Comparison of ENCODE assay signal across 10 cellular contexts in the genomic region with DNA sequence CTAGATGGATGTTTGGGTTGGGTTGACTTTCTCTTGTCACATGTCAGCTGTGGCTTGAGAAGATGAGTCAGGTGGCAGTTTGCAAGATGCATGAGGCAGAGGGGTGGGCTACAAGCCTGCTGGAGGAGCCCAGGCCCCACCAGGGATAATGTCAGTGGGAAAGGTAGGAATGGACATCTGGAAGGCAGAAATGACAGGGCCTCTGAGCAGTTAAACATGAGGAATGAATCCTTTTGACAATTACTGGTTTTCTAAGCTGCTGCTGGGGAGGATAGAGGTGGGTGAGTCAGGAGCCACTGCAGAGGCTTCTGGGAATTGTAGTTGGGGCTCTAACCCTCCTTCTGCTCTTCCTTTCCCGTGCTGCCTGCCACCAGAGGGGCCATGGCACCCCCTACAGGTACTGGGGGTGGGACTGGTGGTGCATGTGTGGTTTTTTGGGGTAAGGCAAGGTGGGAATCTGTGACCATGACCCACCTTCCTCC. TPM values are rescaled to one million over a fixed set of nuclear protein-coding genes. Genes with fewer than 3 reads are reported as not detected.
DNase-seq lines count a peak whose midpoint lies in the region; ATAC-seq, FAIRE-seq and TF ChIP-seq lines count a peak whose summit lies in the region.
"Had no signal": no experiment of that assay in that cellular context is flagged by ENCODE, and none has a peak within 500 bp of the region (broad histone marks: within the 10 kb centered on the region; RNA-seq: fewer than 3 reads in every experiment).

No MANE protein-coding gene starts in this region.

- H3K4me3 Mint-ChIP-seq in CD4-positive, alpha-beta memory T cell = no peak overlapping the region
- no peak overlapping the region for H3K4me3 Mint-ChIP-seq in activated CD8-positive, alpha-beta T cell treated with anti-CD3 and anti-CD28 coated beads for 36 hours

- in situ Hi-C loops in HepG2 (cut with HindIII; ENCODE audit: extremely low pct_ligation_motif_present, low pct_unique_long_range_greater_than_20kb) = no loop called here

- H3K4me1 Mint-ChIP-seq in CD4-positive, alpha-beta memory T cell = peaks cover 0 to 4% (median under 1%) of the 10 kb centered on the region in 4 donors
- peaks cover 15% of the 10 kb centered on the region for H3K4me1 Mint-ChIP-seq in activated CD8-positive, alpha-beta T cell treated with anti-CD3 and anti-CD28 coated beads for 36 hours (ENCODE audit: low read depth)

- peaks cover 15% of the 10 kb centered on the region for H3K36me3 ChIP-seq in CD4-positive, alpha-beta memory T cell (ENCODE audit: insufficient read depth, low read length)
- H3K36me3 ChIP-seq in HepG2 (replicated peaks in 1 of 2; ENCODE audit: control insufficient read depth in 1 of 2, insufficient read depth in 2 of 2, low read length in 2 of 2) (peaks cover 32 to 70% of the 10 kb centered on the region in 2 experiments), esophagus squamous epithelium (peaks cover 27 to 100% (median 45%) of the 10 kb centered on the region in 3 donors)

- FAIRE-seq in HepG2 (lab: Jason Lieb, UNC) = no peak

- H3K27me3 Mint-ChIP-seq in CD4-positive, alpha-beta memory T cell = no peaks in the 10 kb centered on the region
- H3K27me3 Mint-ChIP-seq in activated CD8-positive, alpha-beta T cell treated with anti-CD3 and anti-CD28 coated beads for 36 hours = no peaks in the 10 kb centered on the region

- no peaks in the 10 kb centered on the region for H4K20me1 ChIP-seq in HepG2 (ENCODE audit: insufficient read depth, low read length)

- H3K9me3 ChIP-seq in CD4-positive, alpha-beta memory T cell (ENCODE audit: control insufficient read depth in 1 of 2, low read length in 2 of 2) = no peaks in the 10 kb centered on the region
- no peaks in the 10 kb centered on the region for H3K9me3 ChIP-seq in HepG2 (ENCODE audit: low read length)
- no peaks in the 10 kb centered on the region for H3K9me3 ChIP-seq in esophagus squamous epithelium

- no CpG with 5 or more reads among the region's 1 CpG for WGBS in HepG2 (ENCODE audit: low lambda C conversion rate)
- 25% methylated on average over 1 of the region's 1 CpG; no CpG with 5 or more reads in 1 of the 2 donors for WGBS in esophagus squamous epithelium, 2 donors

- TF ChIP-seq EP300 in HepG2 (IDR thresholded peaks at IDR 0.05; ENCODE audit: low read depth in 2 of 2, low read length in 2 of 2) = no peak
- no peak for TF ChIP-seq EP300 in HepG2 (CRISPR knock-in tag; IDR thresholded peaks at IDR 0.05; ENCODE audit: borderline replicate concordance)

- H3K9ac ChIP-seq in HepG2 (ENCODE audit: insufficient read depth, low read depth, low read length) = no peak overlapping the region

- H3K4me1 ChIP-seq in CD4-positive, alpha-beta memory T cell (ENCODE audit: insufficient read depth, low read length) = no peaks in the 10 kb centered on the region
- H3K4me1 ChIP-seq in HepG2 (ENCODE audit: insufficient read depth, low read length) (no peaks in the 10 kb centered on the region), esophagus squamous epithelium (peaks cover 0 to under 1% (median 0%) of the 10 kb centered on the region in 3 donors)

- peaks cover 32 to 46% of the 10 kb centered on the region in 2 donors for H3K36me3 Mint-ChIP-seq in CD4-positive, alpha-beta memory T cell
- peaks cover 24% of the 10 kb centered on the region for H3K36me3 Mint-ChIP-seq in activated CD8-positive, alpha-beta T cell treated with anti-CD3 and anti-CD28 coated beads for 36 hours (ENCODE audit: low read depth)

- TF ChIP-seq POLR2A in HepG2 (IDR thresholded peaks at IDR 0.05; ENCODE audit: insufficient read depth in 1 of 2, low read depth in 2 of 2, low read length in 2 of 2) = no peak
- no peak for TF ChIP-seq POLR2A in esophagus squamous epithelium (IDR thresholded peaks at IDR 0.05)

- CTCF ChIA-PET in CD4-positive, alpha-beta memory T cell (lab: Charles Lee; ENCODE audit: partially characterized antibody) = interaction anchor here (0.9 to 1.9 kb wide), 3 partner anchors 9 to 42 kb away, joined by 4 to 5 read pairs (median 5); no protein-coding TSS in a partner anchor
- CTCF ChIA-PET in HEK293T (lab: Yijun Ruan, JAX) (no interaction called here), HepG2 (lab: Yijun Ruan, JAX; ENCODE audit: low intra/inter-chr PET ratio, low total read pairs) (no interaction called here)
- CTCF ChIA-PET in activated CD8-positive, alpha-beta T cell treated with anti-CD3 and anti-CD28 coated beads for 36 hours (lab: Charles Lee) = interaction anchor here (0.7 to 3.0 kb wide), 9 partner anchors 9 to 105 kb away, joined by 3 to 18 read pairs (median 4); no protein-coding TSS in a partner anchor

- H2AFZ ChIP-seq in HepG2 (ENCODE audit: low read length) = no peak overlapping the region

- TF ChIP-seq CTCF in activated CD8-positive, alpha-beta T cell treated with anti-CD3 and anti-CD28 coated beads for 36 hours (IDR thresholded peaks at IDR 0.05) = peak; percentile 45
- TF ChIP-seq CTCF in HepG2 (CRISPR knock-in tag; IDR thresholded peaks at IDR 0.05) = peak; percentile 47
- no peak for TF ChIP-seq CTCF in esophagus squamous epithelium (IDR thresholded peaks at IDR 0.05)

- no peaks in the 10 kb centered on the region for H3K9me3 Mint-ChIP-seq in CD4-positive, alpha-beta memory T cell
- H3K9me3 Mint-ChIP-seq in activated CD8-positive, alpha-beta T cell treated with anti-CD3 and anti-CD28 coated beads for 36 hours = no peaks in the 10 kb centered on the region

- H3K4me3 ChIP-seq in CD4-positive, alpha-beta memory T cell (ENCODE audit: low read length in 2 of 2) = no peak overlapping the region
- H3K4me3 ChIP-seq in HepG2 (replicated peaks in 1 of 3; ENCODE audit: insufficient read depth in 1 of 3, low read depth in 2 of 3, low read length in 3 of 3) (no peak overlapping the region), esophagus squamous epithelium (no peak overlapping the region)

- intact Hi-C loops in CD4-positive, alpha-beta memory T cell (cut with micrococcal nuclease) = loop anchor here (1.0 kb wide), 1 partner anchor 39 kb away; no protein-coding TSS in a partner anchor
- intact Hi-C loops in activated CD8-positive, alpha-beta T cell treated with anti-CD3 and anti-CD28 coated beads for 36 hours (cut with micrococcal nuclease) = no loop called here
- intact Hi-C loops in HepG2 (cut with micrococcal nuclease; ENCODE audit: unreplicated experiment) (no loop called here), esophagus squamous epithelium (cut with DNase I) (no loop called here)

- H3K79me2 ChIP-seq in HepG2 (ENCODE audit: insufficient read depth, low read length) = no peaks in the 10 kb centered on the region

- POLR2A ChIA-PET in CD4-positive, alpha-beta memory T cell (lab: Charles Lee; ENCODE audit: partially characterized antibody) = interaction anchor here (1.0 kb wide), 1 partner anchor 49 kb away, joined by 3 read pairs; no protein-coding TSS in a partner anchor
- POLR2A ChIA-PET in HEK293T (lab: Yijun Ruan, JAX) (interaction anchor here (1.0 kb wide), 1 partner anchor 36 kb away, joined by 3 read pairs; no protein-coding TSS in a partner anchor), HepG2 (lab: Yijun Ruan, JAX) (interaction anchor here (1.7 kb wide), 1 partner anchor 13 kb away, joined by 4 read pairs; no protein-coding TSS in a partner anchor)
- POLR2A ChIA-PET in activated CD8-positive, alpha-beta T cell treated with anti-CD3 and anti-CD28 coated beads for 36 hours (lab: Charles Lee) = interaction anchor here (1.0 to 1.8 kb wide), 4 partner anchors 28 to 114 kb away, joined by 3 to 7 read pairs (median 4); no protein-coding TSS in a partner anchor

- TF ChIP-seq RAD21 in HepG2 (CRISPR knock-in tag; IDR thresholded peaks at IDR 0.05) = no peak

- DNase-seq in CD4-positive, alpha-beta memory T cell = peak in 4 of 5 donors; percentile 21 to 27 (median 23)
- peak; percentile 28 for DNase-seq in HEK293T (ENCODE audit: extremely low spot score)
- DNase-seq in activated CD8-positive, alpha-beta T cell treated with anti-CD3 and anti-CD28 coated beads for 36 hours = peak; percentile 73
- no peak for DNase-seq in HepG2 (ENCODE audit: low spot score)
- no peak for DNase-seq in NCI-H510A (lab: John Stamatoyannopoulos, UW)
- no peak for DNase-seq in esophagus squamous epithelium (lab: John Stamatoyannopoulos, UW)
- DNase-seq in NCI-H1048 (lab: John Stamatoyannopoulos, UW) = no peak
- DNase-seq: NCI-H446 had no signal

- peak overlapping the region in 6 of 7 donors; percentile 30 to 84 (median 64) for H3K27ac Mint-ChIP-seq in CD4-positive, alpha-beta memory T cell
- H3K27ac Mint-ChIP-seq in activated CD8-positive, alpha-beta T cell treated with anti-CD3 and anti-CD28 coated beads for 36 hours = peak overlapping the region; percentile 44

- peak; percentile 98 for ATAC-seq in activated CD8-positive, alpha-beta T cell treated with anti-CD3 and anti-CD28 coated beads for 36 hours
- ATAC-seq in HepG2 (peak; percentile 34), HG03469 (IDR thresholded peaks at IDR 0.05; ENCODE audit: unreplicated experiment) (no peak)

- H3K27me3 ChIP-seq in CD4-positive, alpha-beta memory T cell (ENCODE audit: insufficient read depth, low read length) = no peaks in the 10 kb centered on the region
- no peaks in the 10 kb centered on the region for H3K27me3 ChIP-seq in HepG2 (ENCODE audit: control insufficient read depth in 1 of 2, insufficient read depth in 2 of 2, low read length in 2 of 2)
- H3K27me3 ChIP-seq in esophagus squamous epithelium = no peaks in the 10 kb centered on the region

- no peak overlapping the region for H3K27ac ChIP-seq in CD4-positive, alpha-beta memory T cell (ENCODE audit: low read depth, low read length)
- no peak overlapping the region for H3K27ac ChIP-seq in HepG2 (ENCODE audit: extremely low read length, insufficient read depth, low read length)
- no peak overlapping the region for H3K27ac ChIP-seq in esophagus squamous epithelium

- no TSS peak for BruUV-seq in HepG2 (replicated peaks; lab: Mats Ljungman, UMichigan)

- H3K4me2 ChIP-seq in HepG2 (ENCODE audit: low read depth, low read length) = no peak overlapping the region

RNA-seq across cellular contexts. Expression of a gene that starts 15.7 kb away (rescaled TPM):
- under 1 TPM; 0.53 to 0.58 TPM for total RNA-seq in CD4-positive, alpha-beta memory T cell
- under 1 TPM; 0.20 to 0.29 TPM for polyA plus RNA-seq in CD4-positive, alpha-beta memory T cell
- under 1 TPM; 0.13 to 0.14 TPM for total RNA-seq in activated CD8-positive, alpha-beta T cell treated with anti-CD3 and anti-CD28 coated beads for 36 hours
- 0.13 TPM in 1 of 2 replicates, not detected in the other for total RNA-seq in HepG2 (2016; rRNA removed; fragmentation: Illumina TruSeq; extraction: Trizol)
- not detected in 2 replicates for total RNA-seq in HepG2 (2016; cell fraction: cytosol; rRNA removed; fragmentation: Illumina TruSeq; extraction: Trizol; ENCODE audit: low read depth)
- 0.11 TPM in 1 of 2 replicates, not detected in the other for total RNA-seq in HepG2 (2016; cell fraction: insoluble cytoplasmic fraction; rRNA removed; fragmentation: Illumina TruSeq; extraction: Trizol)
- total RNA-seq in HepG2 (2016; cell fraction: membrane; rRNA removed; fragmentation: Illumina TruSeq; extraction: Trizol) = not detected in 2 replicates
- total RNA-seq in HepG2 (2016; cell fraction: nucleus; rRNA removed; fragmentation: Illumina TruSeq; extraction: Trizol) = 0.16 TPM in 1 of 2 replicates, not detected in the other
- polyA plus RNA-seq in HepG2 (2011; rRNA removed) = 0.03 TPM in 1 of 2 replicates, not detected in the other
- 0.03 TPM in 1 of 2 replicates, not detected in the other for polyA plus RNA-seq in HepG2 (2011; cell fraction: cytosol; rRNA removed)
- 0.10 and 0.11 TPM in 2 replicates for polyA plus RNA-seq in HepG2 (2011; cell fraction: nucleus; rRNA removed)
- not detected in 2 replicates for polyA plus RNA-seq in HepG2 (2012)
- polyA plus RNA-seq in HepG2 (2016; cell fraction: cytosol; fragmentation: Illumina TruSeq; extraction: Trizol; ENCODE audit: low read depth) = not detected in 2 replicates
- not detected in 2 replicates for polyA plus RNA-seq in HepG2 (2016; cell fraction: insoluble cytoplasmic fraction; fragmentation: Illumina TruSeq; extraction: Trizol; ENCODE audit: low read depth)
- not detected in 2 replicates for polyA plus RNA-seq in HepG2 (2016; cell fraction: membrane; fragmentation: Illumina TruSeq; extraction: Trizol; ENCODE audit: low read depth)
- not detected in 2 replicates for polyA plus RNA-seq in HepG2 (2016; cell fraction: nucleus; fragmentation: Illumina TruSeq; extraction: Trizol; ENCODE audit: insufficient read depth, low read depth)
- polyA minus RNA-seq in HepG2 (2011; rRNA and poly(A)+ RNA removed; ENCODE audit: low replicate concordance) = not detected in 2 replicates
- polyA minus RNA-seq in HepG2 (2011; cell fraction: cytosol; rRNA and poly(A)+ RNA removed) = not detected in 2 replicates
- polyA minus RNA-seq in HepG2 (2011; cell fraction: nucleus; rRNA and poly(A)+ RNA removed) = not detected in 2 replicates
- 1 to 10 TPM in 2 of 4 donors, under 1 TPM in 2; 0.26 to 1.4 (median 1.1) TPM for total RNA-seq in esophagus squamous epithelium
- total RNA-seq: temporal lobe had no signal

RNA-seq across cellular contexts. Expression of a gene that starts 21.8 kb away (rescaled TPM):
- 10 to 100 TPM; 29.8 to 36.9 TPM for total RNA-seq in CD4-positive, alpha-beta memory T cell
- polyA plus RNA-seq in CD4-positive, alpha-beta memory T cell = 10 to 100 TPM in 1 of 2 donors, 1 to 10 TPM in 1; 1.8 to 10.8 TPM
- 10 to 100 TPM; 35.7 to 37.4 TPM for total RNA-seq in activated CD8-positive, alpha-beta T cell treated with anti-CD3 and anti-CD28 coated beads for 36 hours
- total RNA-seq in HepG2 (2016; rRNA removed; fragmentation: Illumina TruSeq; extraction: Trizol) (79.0 and 104 TPM in 2 replicates), esophagus squamous epithelium (10 to 100 TPM; 66.9 to 93.3 (median 81.7) TPM)
- total RNA-seq in HepG2 (2016; cell fraction: cytosol; rRNA removed; fragmentation: Illumina TruSeq; extraction: Trizol; ENCODE audit: low read depth) = 19.8 and 24.9 TPM in 2 replicates
- 62.8 and 109 TPM in 2 replicates for total RNA-seq in HepG2 (2016; cell fraction: insoluble cytoplasmic fraction; rRNA removed; fragmentation: Illumina TruSeq; extraction: Trizol)
- 101 and 114 TPM in 2 replicates for total RNA-seq in HepG2 (2016; cell fraction: membrane; rRNA removed; fragmentation: Illumina TruSeq; extraction: Trizol)
- 47.9 and 62.6 TPM in 2 replicates for total RNA-seq in HepG2 (2016; cell fraction: nucleus; rRNA removed; fragmentation: Illumina TruSeq; extraction: Trizol)
- polyA plus RNA-seq in HepG2 (2011; rRNA removed) = 70.0 and 77.7 TPM in 2 replicates
- polyA plus RNA-seq in HepG2 (2011; cell fraction: cytosol; rRNA removed) = 41.2 and 41.3 TPM in 2 replicates
- 56.4 and 66.4 TPM in 2 replicates for polyA plus RNA-seq in HepG2 (2011; cell fraction: nucleus; rRNA removed)
- 64.6 and 76.7 TPM in 2 replicates for polyA plus RNA-seq in HepG2 (2012)
- polyA plus RNA-seq in HepG2 (2016; cell fraction: cytosol; fragmentation: Illumina TruSeq; extraction: Trizol; ENCODE audit: low read depth) = 35.2 and 41.4 TPM in 2 replicates
- 92.0 and 117 TPM in 2 replicates for polyA plus RNA-seq in HepG2 (2016; cell fraction: insoluble cytoplasmic fraction; fragmentation: Illumina TruSeq; extraction: Trizol; ENCODE audit: low read depth)
- 104 and 124 TPM in 2 replicates for polyA plus RNA-seq in HepG2 (2016; cell fraction: membrane; fragmentation: Illumina TruSeq; extraction: Trizol; ENCODE audit: low read depth)
- polyA plus RNA-seq in HepG2 (2016; cell fraction: nucleus; fragmentation: Illumina TruSeq; extraction: Trizol; ENCODE audit: insufficient read depth, low read depth) = 138 and 143 TPM in 2 replicates
- 103 and 104 TPM in 2 replicates for polyA minus RNA-seq in HepG2 (2011; rRNA and poly(A)+ RNA removed; ENCODE audit: low replicate concordance)
- 33.7 and 51.0 TPM in 2 replicates for polyA minus RNA-seq in HepG2 (2011; cell fraction: cytosol; rRNA and poly(A)+ RNA removed)
- polyA minus RNA-seq in HepG2 (2011; cell fraction: nucleus; rRNA and poly(A)+ RNA removed) = 23.3 and 28.5 TPM in 2 replicates

RNA-seq across cellular contexts. Expression of a gene that starts 22.2 kb away (rescaled TPM):
- under 1 TPM; 0.36 to 0.67 TPM for total RNA-seq in CD4-positive, alpha-beta memory T cell
- under 1 TPM; 0.26 to 0.71 TPM for polyA plus RNA-seq in CD4-positive, alpha-beta memory T cell
- total RNA-seq in activated CD8-positive, alpha-beta T cell treated with anti-CD3 and anti-CD28 coated beads for 36 hours = under 1 TPM in 1 of 2 experiments, not detected in 1; 0.63 TPM
- 0.35 and 0.93 TPM in 2 replicates for total RNA-seq in HepG2 (2016; rRNA removed; fragmentation: Illumina TruSeq; extraction: Trizol)
- 0.62 TPM in 1 of 2 replicates, not detected in the other for total RNA-seq in HepG2 (2016; cell fraction: cytosol; rRNA removed; fragmentation: Illumina TruSeq; extraction: Trizol; ENCODE audit: low read depth)
- 0.71 and 0.87 TPM in 2 replicates for total RNA-seq in HepG2 (2016; cell fraction: insoluble cytoplasmic fraction; rRNA removed; fragmentation: Illumina TruSeq; extraction: Trizol)
- total RNA-seq in HepG2 (2016; cell fraction: membrane; rRNA removed; fragmentation: Illumina TruSeq; extraction: Trizol) = 0.72 and 0.96 TPM in 2 replicates
- 0.50 and 0.81 TPM in 2 replicates for total RNA-seq in HepG2 (2016; cell fraction: nucleus; rRNA removed; fragmentation: Illumina TruSeq; extraction: Trizol)
- 2.6 and 3.3 TPM in 2 replicates for polyA plus RNA-seq in HepG2 (2011; rRNA removed)
- 0.74 and 0.88 TPM in 2 replicates for polyA plus RNA-seq in HepG2 (2011; cell fraction: cytosol; rRNA removed)
- 18.2 and 26.0 TPM in 2 replicates for polyA plus RNA-seq in HepG2 (2011; cell fraction: nucleus; rRNA removed)
- polyA plus RNA-seq in HepG2 (2012) = 2.6 and 2.8 TPM in 2 replicates
- 0.38 and 0.86 TPM in 2 replicates for polyA plus RNA-seq in HepG2 (2016; cell fraction: cytosol; fragmentation: Illumina TruSeq; extraction: Trizol; ENCODE audit: low read depth)
- 0.45 and 0.92 TPM in 2 replicates for polyA plus RNA-seq in HepG2 (2016; cell fraction: insoluble cytoplasmic fraction; fragmentation: Illumina TruSeq; extraction: Trizol; ENCODE audit: low read depth)
- polyA plus RNA-seq in HepG2 (2016; cell fraction: membrane; fragmentation: Illumina TruSeq; extraction: Trizol; ENCODE audit: low read depth) = 0.81 and 1.4 TPM in 2 replicates
- 3.6 and 4.5 TPM in 2 replicates for polyA plus RNA-seq in HepG2 (2016; cell fraction: nucleus; fragmentation: Illumina TruSeq; extraction: Trizol; ENCODE audit: insufficient read depth, low read depth)
- polyA minus RNA-seq in HepG2 (2011; rRNA and poly(A)+ RNA removed; ENCODE audit: low replicate concordance) = 0.61 and 0.68 TPM in 2 replicates
- polyA minus RNA-seq in HepG2 (2011; cell fraction: cytosol; rRNA and poly(A)+ RNA removed) = 0.88 TPM in 1 of 2 replicates, not detected in the other
- polyA minus RNA-seq in HepG2 (2011; cell fraction: nucleus; rRNA and poly(A)+ RNA removed) = 0.50 and 0.77 TPM in 2 replicates
- total RNA-seq in esophagus squamous epithelium = 1 to 10 TPM in 1 of 4 donors, under 1 TPM in 1, not detected in 2; 0.31 to 1.1 TPM

RNA-seq across cellular contexts. Expression of a gene that starts 32.0 kb away (rescaled TPM):
- total RNA-seq in CD4-positive, alpha-beta memory T cell = 10 to 100 TPM; 63.0 to 84.8 TPM
- 10 to 100 TPM in 1 of 2 donors, 1 to 10 TPM in 1; 4.6 to 25.4 TPM for polyA plus RNA-seq in CD4-positive, alpha-beta memory T cell
- total RNA-seq in activated CD8-positive, alpha-beta T cell treated with anti-CD3 and anti-CD28 coated beads for 36 hours = 10 to 100 TPM; 91.5 to 99.0 TPM
- total RNA-seq in HepG2 (2016; rRNA removed; fragmentation: Illumina TruSeq; extraction: Trizol) = 4.0 and 4.1 TPM in 2 replicates
- 3.3 and 4.0 TPM in 2 replicates for total RNA-seq in HepG2 (2016; cell fraction: cytosol; rRNA removed; fragmentation: Illumina TruSeq; extraction: Trizol; ENCODE audit: low read depth)
- total RNA-seq in HepG2 (2016; cell fraction: insoluble cytoplasmic fraction; rRNA removed; fragmentation: Illumina TruSeq; extraction: Trizol) = 2.2 and 3.5 TPM in 2 replicates
- 5.1 and 5.5 TPM in 2 replicates for total RNA-seq in HepG2 (2016; cell fraction: membrane; rRNA removed; fragmentation: Illumina TruSeq; extraction: Trizol)
- 4.3 TPM in 2 replicates for total RNA-seq in HepG2 (2016; cell fraction: nucleus; rRNA removed; fragmentation: Illumina TruSeq; extraction: Trizol)
- polyA plus RNA-seq in HepG2 (2011; rRNA removed) = 7.1 and 8.9 TPM in 2 replicates
- 2.3 and 3.4 TPM in 2 replicates for polyA plus RNA-seq in HepG2 (2011; cell fraction: cytosol; rRNA removed)
- 43.3 and 56.3 TPM in 2 replicates for polyA plus RNA-seq in HepG2 (2011; cell fraction: nucleus; rRNA removed)
- polyA plus RNA-seq in HepG2 (2012) = 14.9 and 15.5 TPM in 2 replicates
- polyA plus RNA-seq in HepG2 (2016; cell fraction: cytosol; fragmentation: Illumina TruSeq; extraction: Trizol; ENCODE audit: low read depth) = 6.5 and 6.8 TPM in 2 replicates
- 8.3 and 11.9 TPM in 2 replicates for polyA plus RNA-seq in HepG2 (2016; cell fraction: insoluble cytoplasmic fraction; fragmentation: Illumina TruSeq; extraction: Trizol; ENCODE audit: low read depth)
- polyA plus RNA-seq in HepG2 (2016; cell fraction: membrane; fragmentation: Illumina TruSeq; extraction: Trizol; ENCODE audit: low read depth) = 12.2 and 12.5 TPM in 2 replicates
- polyA plus RNA-seq in HepG2 (2016; cell fraction: nucleus; fragmentation: Illumina TruSeq; extraction: Trizol; ENCODE audit: insufficient read depth, low read depth) = 40.0 and 44.3 TPM in 2 replicates
- 13.3 and 14.6 TPM in 2 replicates for polyA minus RNA-seq in HepG2 (2011; rRNA and poly(A)+ RNA removed; ENCODE audit: low replicate concordance)
- 5.4 and 6.2 TPM in 2 replicates for polyA minus RNA-seq in HepG2 (2011; cell fraction: cytosol; rRNA and poly(A)+ RNA removed)
- 6.8 and 10.8 TPM in 2 replicates for polyA minus RNA-seq in HepG2 (2011; cell fraction: nucleus; rRNA and poly(A)+ RNA removed)
- 10 to 100 TPM in 3 of 4 donors, 1 to 10 TPM in 1; 6.9 to 19.6 (median 13.4) TPM for total RNA-seq in esophagus squamous epithelium

RNA-seq across cellular contexts. Expression of a gene that starts 51.9 kb away (rescaled TPM):
- 10 to 100 TPM; 36.7 to 38.4 TPM for total RNA-seq in CD4-positive, alpha-beta memory T cell
- 100 to 1,000 TPM in 1 of 2 donors, 10 to 100 TPM in 1; 94.1 to 133 TPM for polyA plus RNA-seq in CD4-positive, alpha-beta memory T cell
- 10 to 100 TPM; 62.7 to 62.9 TPM for total RNA-seq in activated CD8-positive, alpha-beta T cell treated with anti-CD3 and anti-CD28 coated beads for 36 hours
- total RNA-seq in HepG2 (2016; rRNA removed; fragmentation: Illumina TruSeq; extraction: Trizol) (59.0 and 74.8 TPM in 2 replicates), esophagus squamous epithelium (10 to 100 TPM; 34.5 to 48.8 (median 39.5) TPM)
- total RNA-seq in HepG2 (2016; cell fraction: cytosol; rRNA removed; fragmentation: Illumina TruSeq; extraction: Trizol; ENCODE audit: low read depth) = 15.5 and 15.8 TPM in 2 replicates
- 57.5 and 79.4 TPM in 2 replicates for total RNA-seq in HepG2 (2016; cell fraction: insoluble cytoplasmic fraction; rRNA removed; fragmentation: Illumina TruSeq; extraction: Trizol)
- 24.4 and 25.5 TPM in 2 replicates for total RNA-seq in HepG2 (2016; cell fraction: membrane; rRNA removed; fragmentation: Illumina TruSeq; extraction: Trizol)
- total RNA-seq in HepG2 (2016; cell fraction: nucleus; rRNA removed; fragmentation: Illumina TruSeq; extraction: Trizol) = 29.6 and 30.0 TPM in 2 replicates
- polyA plus RNA-seq in HepG2 (2011; rRNA removed) = 46.6 and 51.0 TPM in 2 replicates
- polyA plus RNA-seq in HepG2 (2011; cell fraction: cytosol; rRNA removed) = 42.5 and 54.3 TPM in 2 replicates
- 48.9 and 55.1 TPM in 2 replicates for polyA plus RNA-seq in HepG2 (2011; cell fraction: nucleus; rRNA removed)
- 46.7 and 52.1 TPM in 2 replicates for polyA plus RNA-seq in HepG2 (2012)
- polyA plus RNA-seq in HepG2 (2016; cell fraction: cytosol; fragmentation: Illumina TruSeq; extraction: Trizol; ENCODE audit: low read depth) = 18.4 and 18.9 TPM in 2 replicates
- polyA plus RNA-seq in HepG2 (2016; cell fraction: insoluble cytoplasmic fraction; fragmentation: Illumina TruSeq; extraction: Trizol; ENCODE audit: low read depth) = 103 and 105 TPM in 2 replicates
- 24.3 and 25.8 TPM in 2 replicates for polyA plus RNA-seq in HepG2 (2016; cell fraction: membrane; fragmentation: Illumina TruSeq; extraction: Trizol; ENCODE audit: low read depth)
- 73.4 and 75.2 TPM in 2 replicates for polyA plus RNA-seq in HepG2 (2016; cell fraction: nucleus; fragmentation: Illumina TruSeq; extraction: Trizol; ENCODE audit: insufficient read depth, low read depth)
- polyA minus RNA-seq in HepG2 (2011; rRNA and poly(A)+ RNA removed; ENCODE audit: low replicate concordance) = 13.7 and 25.4 TPM in 2 replicates
- 15.3 and 21.8 TPM in 2 replicates for polyA minus RNA-seq in HepG2 (2011; cell fraction: cytosol; rRNA and poly(A)+ RNA removed)
- polyA minus RNA-seq in HepG2 (2011; cell fraction: nucleus; rRNA and poly(A)+ RNA removed) = 19.0 and 27.0 TPM in 2 replicates

Comparison
In these comparisons a context has a peak if more than half of its experiments do, and no peak if none do; other contexts are left out.
1. DNase-seq: peak in CD4-positive, alpha-beta memory T cell (4 of 5), HEK293T (single experiment) and activated CD8-positive, alpha-beta T cell treated with anti-CD3 and anti-CD28 coated beads for 36 hours (single experiment); none in HepG2 (single experiment), NCI-H510A (single experiment), esophagus squamous epithelium (single experiment) and NCI-H1048 (single experiment).
2. CTCF ChIP-seq: peak in activated CD8-positive, alpha-beta T cell treated with anti-CD3 and anti-CD28 coated beads for 36 hours (single experiment) and HepG2 (single experiment); none in esophagus squamous epithelium (0 of 6).
3. CTCF ChIA-PET loops: an anchor here in CD4-positive, alpha-beta memory T cell (0.9 to 1.9 kb wide) and activated CD8-positive, alpha-beta T cell treated with anti-CD3 and anti-CD28 coated beads for 36 hours (0.7 to 3.0 kb wide); none called in HEK293T and HepG2.